7 cellular contexts compared by ENCODE assay signal in genomic region chr10:32376780-32377179, GRCh38. TPM values are rescaled to one million over a fixed set of nuclear protein-coding genes. Genes with fewer than 3 reads are reported as not detected.
DNase-seq lines count a peak whose midpoint lies in the region; ATAC-seq, FAIRE-seq and TF ChIP-seq lines count a peak whose summit lies in the region.

No MANE protein-coding gene starts in this region.

- CTCF ChIA-PET in PC-3 (lab: Charles Lee): no interaction called here

- H3K9me2 ChIP-seq in PC-3 (replicated peaks; ENCODE audit: low read length): no peaks in the 10 kb centered on the region

- peaks cover 7% of the 10 kb centered on the region for H3F3A ChIP-seq in PC-3 (ENCODE audit: low read length, unreplicated experiment)

- H3K9ac ChIP-seq in PC-3 (ENCODE audit: low read length): peak overlapping the region; percentile 71
- H3K9ac ChIP-seq in skeletal muscle tissue (ENCODE audit: low read depth in 1 of 3, low read length in 3 of 3): peak overlapping the region; percentile 91 to 94 (median 92)

- TF ChIP-seq POLR2A in GM12891 (IDR thresholded peaks at IDR 0.05; ENCODE audit: low read depth, low read length): no peak

- POLR2A ChIA-PET in PC-3 (lab: Charles Lee; ENCODE audit: unreplicated experiment): no interaction called here

- BruUV-seq in PC-3 (replicated peaks; lab: Mats Ljungman, UMichigan): no TSS peak

- no peak for TF ChIP-seq CTCF in PC-3 (conservative IDR thresholded peaks at IDR 0.05; ENCODE audit: low read depth, low read length)

- H3K4me3 ChIP-seq in PC-3 (ENCODE audit: low read length) (peak overlapping the region; percentile 74), skeletal muscle tissue (ENCODE audit: low read length in 3 of 3) (peak overlapping the region; percentile 86 to 92 (median 89))

- intact Hi-C loops in PC-3 (cut with micrococcal nuclease): loop anchor here (10.0 kb wide), 1 partner anchor 358 kb away; no protein-coding TSS in a partner anchor
- intact Hi-C loops in left colon (cut with DNase I, micrococcal nuclease): loop anchor here in 1 of 2 donors (10.0 kb wide), 1 partner anchor 68 kb away; the partner anchor contains the start of gene CCDC7

- H2AFZ ChIP-seq in PC-3 (ENCODE audit: low read length): peak overlapping the region; percentile 62

- FAIRE-seq in GM12891 (lab: Jason Lieb, UNC): peak; percentile 5

- no peaks in the 10 kb centered on the region for H4K20me1 ChIP-seq in PC-3 (ENCODE audit: low read length)

- no peak for ATAC-seq in PC-3
- no peak for ATAC-seq in HG02840 (IDR thresholded peaks at IDR 0.05; ENCODE audit: low FRiP score, unreplicated experiment)
- ATAC-seq in GM21381 (IDR thresholded peaks at IDR 0.05; ENCODE audit: unreplicated experiment): no peak
- ATAC-seq in left colon: no peak

- peaks cover 53% of the 10 kb centered on the region for H3K79me2 ChIP-seq in PC-3 (ENCODE audit: low read length)

- H3K9me3 ChIP-seq in PC-3 (ENCODE audit: low read length): no peaks in the 10 kb centered on the region
- H3K9me3 ChIP-seq in skeletal muscle tissue (ENCODE audit: control insufficient read depth in 3 of 3, low read length in 3 of 3): no peaks in the 10 kb centered on the region

- H3K27me3 ChIP-seq in PC-3 (ENCODE audit: low read length): no peaks in the 10 kb centered on the region
- no peaks in the 10 kb centered on the region for H3K27me3 ChIP-seq in skeletal muscle tissue (ENCODE audit: control insufficient read depth in 3 of 3, insufficient read depth in 3 of 3, low read length in 3 of 3)

- DNase-seq in GM12891 (ENCODE audit: insufficient read length, low spot score) (no peak), PC-3 (no peak), fibroblast of peridontal ligament (ENCODE audit: extremely low read depth) (peak; percentile 27), left colon (no peak)

- H3K27ac ChIP-seq in PC-3 (ENCODE audit: low read length): no peak overlapping the region
- H3K27ac ChIP-seq in skeletal muscle tissue (ENCODE audit: low read depth, low read length): peak overlapping the region; percentile 73

- H3K4me1 ChIP-seq in PC-3 (ENCODE audit: insufficient read depth, low read length): peaks cover 42% of the 10 kb centered on the region
- H3K4me1 ChIP-seq in skeletal muscle tissue (ENCODE audit: control insufficient read depth in 3 of 3, insufficient read depth in 3 of 3, low read length in 3 of 3): peaks cover 8 to 13% (median 12%) of the 10 kb centered on the region in 3 donors

- H3K36me3 ChIP-seq in PC-3 (ENCODE audit: low read depth, low read length): no peaks in the 10 kb centered on the region
- H3K36me3 ChIP-seq in skeletal muscle tissue (ENCODE audit: control insufficient read depth in 3 of 3, insufficient read depth in 3 of 3, low read length in 3 of 3): no peaks in the 10 kb centered on the region

- H3K4me2 ChIP-seq in PC-3 (ENCODE audit: low read length): peak overlapping the region; percentile 93

TF ChIP-seq in GM12891, 5 proteins besides CTCF, POLR2A, EP300 and RAD21:
- TF ChIP-seq SPI1 (IDR thresholded peaks at IDR 0.05; ENCODE audit: low read depth, low read length): no peak
- no peak for TF ChIP-seq TAF1 (IDR thresholded peaks at IDR 0.05; ENCODE audit: low read depth, low read length)
- no peak for TF ChIP-seq PAX5 (IDR thresholded peaks at IDR 0.05; ENCODE audit: insufficient read depth, low read length, severe bottlenecking)
- no peak for TF ChIP-seq POU2F2 (IDR thresholded peaks at IDR 0.05; ENCODE audit: low read depth, low read length)
- TF ChIP-seq POLR2AphosphoS5 (IDR thresholded peaks at IDR 0.05; ENCODE audit: low read depth, low read length): no peak
TF ChIP-seq in GM12891: peak in this region for 0.

RNA-seq across cellular contexts. Expression of gene EPC1, which starts 29.8 kb away (rescaled TPM):
- polyA plus RNA-seq in GM12891 (2012; ENCODE audit: low read depth, missing spikeins): 27.3 TPM
- total RNA-seq in PC-3 (2014; rRNA removed) (72.7 and 148 TPM in 2 replicates), skeletal muscle tissue (72.0 TPM), left colon (10 to 100 TPM; 32.3 to 36.9 TPM)
